ENCODE assay signal across 18 cellular contexts in genomic region chr2:144429396-144430112, GRCh38.
A peak's percentile ranks its signal among the peaks of the same experiment; 100 is the strongest.
DNase-seq lines count a peak whose midpoint lies in the region; ATAC-seq and TF ChIP-seq lines count a peak whose summit lies in the region.
"Had no signal": no experiment of that assay in that cellular context is flagged by ENCODE, and none has a peak within 500 bp of the region (broad histone marks: within the 10 kb centered on the region; RNA-seq: fewer than 3 reads in every experiment).

No MANE protein-coding gene starts in this region.

- peak overlapping the region; percentile 56; the same call in 1 of the 2 replicates for H3K4me2 ChIP-seq in OCI-LY7 (ENCODE audit: low read length)

- no peak overlapping the region for H3K4me3 Mint-ChIP-seq in effector memory CD8-positive, alpha-beta T cell
- no peak overlapping the region for H3K4me3 Mint-ChIP-seq in T-helper 2 cell treated with Interferon-gamma antibody and Interleukin-4, amounts not matched to agents 5 μg/mL and 100 μg/mL, for 36 hours
- H3K4me3 Mint-ChIP-seq: activated CD4-positive, alpha-beta T cell treated with anti-CD3 and anti-CD28 coated beads, Interleukin-2, amount 10 ng/mL, durations not matched to agents 24 days and 14 days; activated naive CD4-positive, alpha-beta T cell treated with anti-CD3 and anti-CD28 coated beads for 36 hours; neural crest cell; stimulated activated naive CD8-positive, alpha-beta T cell treated with anti-CD3 and anti-CD28 coated beads, Interleukin-15, amount 100 ng/mL, for 72 hours had no signal

- no peak for TF ChIP-seq EP300 in suprapubic skin (IDR thresholded peaks at IDR 0.05)

- H3K4me3 ChIP-seq in OCI-LY7 (ENCODE audit: low read depth, low read length, poor library complexity, severe bottlenecking) (no peak overlapping the region), mucosa of descending colon (no peak overlapping the region), tibial artery (no peak overlapping the region), suprapubic skin (no peak overlapping the region), HAP-1 (no peak overlapping the region), body of pancreas (no peak overlapping the region)
- H3K4me3 ChIP-seq: GM12878 had no signal

- H3K27ac ChIP-seq in OCI-LY7 (ENCODE audit: low read depth, low read length, poor library complexity, severe bottlenecking) (no peak overlapping the region), tibial artery (peak overlapping the region; percentile 75 to 84), suprapubic skin (no peak overlapping the region), body of pancreas (no peak overlapping the region)

- H3K9me2 ChIP-seq in OCI-LY7 (ENCODE audit: insufficient read depth, low read length): no peaks in the 10 kb centered on the region

- TF ChIP-seq CTCF in OCI-LY7 (conservative IDR thresholded peaks at IDR 0.05; ENCODE audit: low read length) (no peak), mucosa of descending colon (IDR thresholded peaks at IDR 0.05) (no peak), tibial artery (IDR thresholded peaks at IDR 0.05) (no peak), suprapubic skin (IDR thresholded peaks at IDR 0.05) (no peak), body of pancreas (IDR thresholded peaks at IDR 0.05) (no peak)

- no peaks in the 10 kb centered on the region for H4K20me1 ChIP-seq in OCI-LY7 (ENCODE audit: insufficient read depth, low read length)

- H3K27me3 Mint-ChIP-seq in effector memory CD8-positive, alpha-beta T cell: no peaks in the 10 kb centered on the region
- peaks cover 7% of the 10 kb centered on the region for H3K27me3 Mint-ChIP-seq in T-helper 2 cell treated with Interferon-gamma antibody and Interleukin-4, amounts not matched to agents 5 μg/mL and 100 μg/mL, for 36 hours (ENCODE audit: low read depth)
- H3K27me3 Mint-ChIP-seq: activated CD4-positive, alpha-beta T cell treated with anti-CD3 and anti-CD28 coated beads, Interleukin-2, amount 10 ng/mL, durations not matched to agents 24 days and 14 days; stimulated activated naive CD8-positive, alpha-beta T cell treated with anti-CD3 and anti-CD28 coated beads, Interleukin-15, amount 100 ng/mL, for 72 hours had no signal

- intact Hi-C loops in OCI-LY7 (cut with micrococcal nuclease; ENCODE audit: unreplicated experiment) (no loop called here), mucosa of descending colon (cut with DNase I, micrococcal nuclease) (no loop called here), tibial artery (cut with DNase I; ENCODE audit: low total_unique reads) (no loop called here), body of pancreas (cut with DNase I) (no loop called here)

- POLR2A ChIA-PET in OCI-LY7 (lab: Charles Lee): interaction anchor here (0.6 to 1.9 kb wide), 5 partner anchors 8 to 1148 kb away, joined by 3 to 6 read pairs (median 3); no protein-coding TSS in a partner anchor

- peaks cover 11 to 27% of the 10 kb centered on the region in 2 donors for H3K4me1 Mint-ChIP-seq in effector memory CD8-positive, alpha-beta T cell (ENCODE audit: low read depth in 2 of 2)
- peaks cover 4% of the 10 kb centered on the region for H3K4me1 Mint-ChIP-seq in T-helper 2 cell treated with Interferon-gamma antibody and Interleukin-4, amounts not matched to agents 5 μg/mL and 100 μg/mL, for 36 hours (ENCODE audit: low read depth)

- no peaks in the 10 kb centered on the region for H3K79me2 ChIP-seq in OCI-LY7 (ENCODE audit: insufficient read depth, low read depth, low read length)

- DNase-seq in OCI-LY7 (ENCODE audit: low spot score) (no peak), mucosa of descending colon (no peak), tibial artery (no peak), suprapubic skin (ENCODE audit: low spot score in 2 of 2) (no peak), HAP-1 (ENCODE audit: low spot score in 2 of 2) (no peak), body of pancreas (no peak)
- no peak for DNase-seq in effector memory CD8-positive, alpha-beta T cell
- no peak for DNase-seq in T-helper 2 cell treated with Interferon-gamma antibody and Interleukin-4, amounts not matched to agents 5 μg/mL and 100 μg/mL, for 36 hours (ENCODE audit: low spot score)
- DNase-seq: activated CD4-positive, alpha-beta T cell treated with anti-CD3 and anti-CD28 coated beads, Interleukin-2, amount 10 ng/mL, durations not matched to agents 24 days and 14 days; activated CD8-positive, alpha-beta memory T cell treated with anti-CD3 and anti-CD28 coated beads, Interleukin-2, amount 50 U/mL, for 48 hours; activated naive CD4-positive, alpha-beta T cell treated with anti-CD3 and anti-CD28 coated beads for 36 hours; Calu3; dermis blood vessel endothelial cell; mammary epithelial cell; NCI-H2081; stimulated activated naive CD8-positive, alpha-beta T cell treated with anti-CD3 and anti-CD28 coated beads, Interleukin-15, amount 100 ng/mL, for 72 hours had no signal

- H3K27ac Mint-ChIP-seq in effector memory CD8-positive, alpha-beta T cell: no peak overlapping the region
- no peak overlapping the region for H3K27ac Mint-ChIP-seq in T-helper 2 cell treated with Interferon-gamma antibody and Interleukin-4, amounts not matched to agents 5 μg/mL and 100 μg/mL, for 36 hours
- H3K27ac Mint-ChIP-seq: activated CD4-positive, alpha-beta T cell treated with anti-CD3 and anti-CD28 coated beads, Interleukin-2, amount 10 ng/mL, durations not matched to agents 24 days and 14 days; activated naive CD4-positive, alpha-beta T cell treated with anti-CD3 and anti-CD28 coated beads for 36 hours; stimulated activated naive CD8-positive, alpha-beta T cell treated with anti-CD3 and anti-CD28 coated beads, Interleukin-15, amount 100 ng/mL, for 72 hours had no signal

- peak; percentile 10 for ATAC-seq in effector memory CD8-positive, alpha-beta T cell (replicated peaks)
- ATAC-seq in mucosa of descending colon (peak; percentile 26), body of pancreas (no peak)
- ATAC-seq: stimulated activated naive CD8-positive, alpha-beta T cell treated with anti-CD3 and anti-CD28 coated beads, Interleukin-15, amount 100 ng/mL, for 72 hours had no signal

- WGBS in suprapubic skin: 77% methylated on average over 6 of the region's 6 CpGs
- WGBS in body of pancreas, 2 donors: 58 to 82% methylated on average over 6 of the region's 6 CpGs

- H3K9me3 ChIP-seq in OCI-LY7 (ENCODE audit: low read length) (no peaks in the 10 kb centered on the region), mucosa of descending colon (no peaks in the 10 kb centered on the region), tibial artery (no peaks in the 10 kb centered on the region), suprapubic skin (no peaks in the 10 kb centered on the region), HAP-1 (no peaks in the 10 kb centered on the region), body of pancreas (no peaks in the 10 kb centered on the region)

- BruUV-seq in OCI-LY7 (replicated peaks; lab: Mats Ljungman, UMichigan): no TSS peak

- CTCF ChIA-PET in OCI-LY7 (lab: Charles Lee; ENCODE audit: unreplicated experiment): no interaction called here

- H3K36me3 Mint-ChIP-seq in effector memory CD8-positive, alpha-beta T cell (ENCODE audit: insufficient read depth): peaks cover 15% of the 10 kb centered on the region
- peaks cover 7% of the 10 kb centered on the region for H3K36me3 Mint-ChIP-seq in T-helper 2 cell treated with Interferon-gamma antibody and Interleukin-4, amounts not matched to agents 5 μg/mL and 100 μg/mL, for 36 hours (ENCODE audit: low read depth)

- H3K27me3 ChIP-seq in tibial artery: no peaks in the 10 kb centered on the region
- no peaks in the 10 kb centered on the region for H3K27me3 ChIP-seq in suprapubic skin
- H3K27me3 ChIP-seq in HAP-1 (ENCODE audit: low read depth): no peaks in the 10 kb centered on the region
- no peaks in the 10 kb centered on the region for H3K27me3 ChIP-seq in body of pancreas

- no peaks in the 10 kb centered on the region for H3K36me3 ChIP-seq in OCI-LY7 (ENCODE audit: insufficient read depth, low read length)
- no peaks in the 10 kb centered on the region for H3K36me3 ChIP-seq in mucosa of descending colon (ENCODE audit: low read depth)
- no peaks in the 10 kb centered on the region for H3K36me3 ChIP-seq in tibial artery
- peaks cover 4% of the 10 kb centered on the region for H3K36me3 ChIP-seq in suprapubic skin
- peaks cover 6% of the 10 kb centered on the region; the same call in 1 of the 2 replicates for H3K36me3 ChIP-seq in HAP-1 (replicated peaks)
- no peaks in the 10 kb centered on the region for H3K36me3 ChIP-seq in body of pancreas (replicated peaks in 1 of 2; ENCODE audit: insufficient read depth in 1 of 2, low read depth in 2 of 2)

- TF ChIP-seq POLR2A in suprapubic skin (IDR thresholded peaks at IDR 0.05): no peak
- no peak for TF ChIP-seq POLR2A in body of pancreas (IDR thresholded peaks at IDR 0.05)

- H2AFZ ChIP-seq in OCI-LY7 (ENCODE audit: low read length): peak overlapping the region; percentile 69; the same call in 1 of the 2 replicates

- H3K4me1 ChIP-seq in OCI-LY7 (ENCODE audit: insufficient read depth, low read length, poor library complexity, severe bottlenecking): peaks cover 22% of the 10 kb centered on the region
- H3K4me1 ChIP-seq in mucosa of descending colon (ENCODE audit: low read depth): no peaks in the 10 kb centered on the region
- H3K4me1 ChIP-seq in tibial artery: peaks cover 0 to 90% (median 20%) of the 10 kb centered on the region in 4 donors
- peaks cover 36% of the 10 kb centered on the region for H3K4me1 ChIP-seq in suprapubic skin
- H3K4me1 ChIP-seq in HAP-1: peaks cover 40% of the 10 kb centered on the region
- H3K4me1 ChIP-seq in body of pancreas: peaks cover 7% of the 10 kb centered on the region

- in situ Hi-C loops in HAP-1 (cut with MboI; ENCODE audit: low sequenced_read_pairs): no loop called here

- H3K9me3 Mint-ChIP-seq in effector memory CD8-positive, alpha-beta T cell: no peaks in the 10 kb centered on the region
- no peaks in the 10 kb centered on the region for H3K9me3 Mint-ChIP-seq in T-helper 2 cell treated with Interferon-gamma antibody and Interleukin-4, amounts not matched to agents 5 μg/mL and 100 μg/mL, for 36 hours
- H3K9me3 Mint-ChIP-seq: activated CD4-positive, alpha-beta T cell treated with anti-CD3 and anti-CD28 coated beads, Interleukin-2, amount 10 ng/mL, durations not matched to agents 24 days and 14 days; activated naive CD4-positive, alpha-beta T cell treated with anti-CD3 and anti-CD28 coated beads for 36 hours; neural crest cell; stimulated activated naive CD8-positive, alpha-beta T cell treated with anti-CD3 and anti-CD28 coated beads, Interleukin-15, amount 100 ng/mL, for 72 hours had no signal

Comparison
In these comparisons a context has a peak if more than half of its experiments do, and no peak if none do; other contexts are left out.
1. H3K27ac ChIP-seq: peak in tibial artery (2 of 2); none in OCI-LY7 (single experiment), suprapubic skin (single experiment) and body of pancreas (0 of 4).